14 cellular contexts compared by ENCODE assay signal in the genomic region with DNA sequence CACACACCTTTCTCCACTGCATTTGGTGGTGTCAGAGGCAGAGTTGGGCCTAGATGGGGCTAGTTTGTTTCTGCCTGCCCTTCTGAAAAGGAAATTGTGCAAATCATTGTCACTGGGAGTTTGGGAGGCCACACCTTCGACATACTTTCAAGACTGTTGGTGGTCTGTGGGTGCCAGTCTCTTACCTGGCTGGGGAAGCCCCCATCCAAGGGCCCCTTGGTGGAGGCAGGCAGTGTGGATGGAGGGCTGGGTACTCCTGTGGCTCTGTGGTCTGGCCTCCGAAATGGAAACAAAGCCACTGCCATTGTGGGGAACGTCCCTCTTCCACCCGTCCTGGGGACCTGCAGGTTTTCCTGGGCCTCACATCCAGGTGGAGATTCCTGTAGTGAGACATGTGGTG. TPM values are rescaled to one million over a fixed set of nuclear protein-coding genes. Genes with fewer than 3 reads are reported as not detected.
DNase-seq lines count a peak whose midpoint lies in the region; ATAC-seq, FAIRE-seq and TF ChIP-seq lines count a peak whose summit lies in the region.
"Had no signal": no experiment of that assay in that cellular context is flagged by ENCODE, and none has a peak within 500 bp of the region (broad histone marks: within the 10 kb centered on the region; RNA-seq: fewer than 3 reads in every experiment).

No MANE protein-coding gene starts in this region.

- no peak for ATAC-seq in right cardiac atrium
- ATAC-seq in naive thymus-derived CD4-positive, alpha-beta T cell: no peak
- ATAC-seq in upper lobe of right lung: no peak
- ATAC-seq in HG03469 (IDR thresholded peaks at IDR 0.05; ENCODE audit: unreplicated experiment): no peak
- ATAC-seq: WTC11 had no signal

- H3K4me3 Mint-ChIP-seq in naive thymus-derived CD4-positive, alpha-beta T cell: peak overlapping the region in 1 of 10 donors; percentile 63
- H3K4me3 Mint-ChIP-seq: WTC11 had no signal

- H3K36me3 Mint-ChIP-seq in naive thymus-derived CD4-positive, alpha-beta T cell: peaks cover 15 to 39% (median 21%) of the 10 kb centered on the region in 5 donors

- peak overlapping the region; percentile 7 for H3K27ac ChIP-seq in right cardiac atrium (ENCODE audit: low read length)
- H3K27ac ChIP-seq in ascending aorta: peak overlapping the region; percentile 94 to 95
- H3K27ac ChIP-seq in naive thymus-derived CD4-positive, alpha-beta T cell (ENCODE audit: low read depth, low read length): no peak overlapping the region
- peak overlapping the region; percentile 42 for H3K27ac ChIP-seq in upper lobe of right lung

- no peaks in the 10 kb centered on the region for H3K9me3 Mint-ChIP-seq in naive thymus-derived CD4-positive, alpha-beta T cell
- H3K9me3 Mint-ChIP-seq: WTC11 had no signal

- no peak overlapping the region for H3K4me3 ChIP-seq in right cardiac atrium (ENCODE audit: low read length)
- no peak overlapping the region for H3K4me3 ChIP-seq in ascending aorta
- no peak overlapping the region for H3K4me3 ChIP-seq in naive thymus-derived CD4-positive, alpha-beta T cell (ENCODE audit: low read length)
- no peak overlapping the region for H3K4me3 ChIP-seq in upper lobe of right lung

- FAIRE-seq in frontal cortex (lab: Jason Lieb, UNC): no peak

- intact Hi-C loops in right cardiac atrium (cut with DNase I): no loop called here
- intact Hi-C loops in cardiac septum (cut with DNase I): no loop called here
- intact Hi-C loops in ascending aorta (cut with DNase I): no loop called here
- intact Hi-C loops in naive thymus-derived CD4-positive, alpha-beta T cell (cut with micrococcal nuclease): no loop called here
- intact Hi-C loops in upper lobe of right lung (cut with DNase I): no loop called here

- H3K36me3 ChIP-seq in ascending aorta: peaks cover 43 to 47% of the 10 kb centered on the region in 2 donors
- peaks cover 10 to 50% (median 20%) of the 10 kb centered on the region in 3 experiments for H3K36me3 ChIP-seq in naive thymus-derived CD4-positive, alpha-beta T cell (ENCODE audit: control insufficient read depth in 2 of 3, insufficient read depth in 3 of 3, low read length in 3 of 3)
- peaks cover 37% of the 10 kb centered on the region for H3K36me3 ChIP-seq in upper lobe of right lung

- TF ChIP-seq CTCF in ascending aorta (IDR thresholded peaks at IDR 0.05) (no peak), upper lobe of right lung (IDR thresholded peaks at IDR 0.05) (no peak)

- H3K9me3 ChIP-seq in right cardiac atrium (ENCODE audit: control insufficient read depth, low read length) (no peaks in the 10 kb centered on the region), ascending aorta (no peaks in the 10 kb centered on the region), upper lobe of right lung (no peaks in the 10 kb centered on the region)
- H3K9me3 ChIP-seq in naive thymus-derived CD4-positive, alpha-beta T cell (ENCODE audit: control insufficient read depth in 2 of 3, low read length in 3 of 3): no peaks in the 10 kb centered on the region

- H3K4me1 ChIP-seq in right cardiac atrium (ENCODE audit: control insufficient read depth, insufficient read depth, low read length): peaks cover 36% of the 10 kb centered on the region
- H3K4me1 ChIP-seq in ascending aorta: peaks cover 37 to 59% of the 10 kb centered on the region in 2 donors
- peaks cover 5 to 42% of the 10 kb centered on the region in 2 donors for H3K4me1 ChIP-seq in naive thymus-derived CD4-positive, alpha-beta T cell (ENCODE audit: control insufficient read depth in 2 of 2, insufficient read depth in 2 of 2, low read length in 2 of 2)
- peaks cover 44% of the 10 kb centered on the region for H3K4me1 ChIP-seq in upper lobe of right lung

- WGBS in right cardiac atrium: 85% methylated on average over 4 of the region's 4 CpGs

- H3K4me1 Mint-ChIP-seq in naive thymus-derived CD4-positive, alpha-beta T cell: peaks cover 32 to 79% (median 59%) of the 10 kb centered on the region in 7 donors

- CTCF ChIA-PET in naive thymus-derived CD4-positive, alpha-beta T cell (lab: Charles Lee): interaction anchor here (2.0 kb wide), 1 partner anchor 46 kb away, joined by 12 read pairs; no protein-coding TSS in a partner anchor

- H3K27ac Mint-ChIP-seq in naive thymus-derived CD4-positive, alpha-beta T cell: peak overlapping the region in 5 of 9 donors; percentile 41 to 67 (median 43)
- H3K27ac Mint-ChIP-seq: WTC11 had no signal

- POLR2A ChIA-PET in naive thymus-derived CD4-positive, alpha-beta T cell (lab: Charles Lee): interaction anchor here (1.5 kb wide), 1 partner anchor 10 kb away, joined by 4 read pairs; no protein-coding TSS in a partner anchor

- no peaks in the 10 kb centered on the region for H3K27me3 ChIP-seq in right cardiac atrium (ENCODE audit: control insufficient read depth, insufficient read depth)
- H3K27me3 ChIP-seq in ascending aorta: no peaks in the 10 kb centered on the region
- H3K27me3 ChIP-seq in naive thymus-derived CD4-positive, alpha-beta T cell (ENCODE audit: control insufficient read depth in 2 of 2, insufficient read depth in 2 of 2, low read length in 2 of 2): no peaks in the 10 kb centered on the region
- no peaks in the 10 kb centered on the region for H3K27me3 ChIP-seq in upper lobe of right lung

- no peaks in the 10 kb centered on the region for H3K27me3 Mint-ChIP-seq in naive thymus-derived CD4-positive, alpha-beta T cell

- DNase-seq in right cardiac atrium (no peak), cardiac septum (ENCODE audit: low spot score) (no peak), ascending aorta (ENCODE audit: low spot score in 2 of 2) (no peak), upper lobe of right lung (no peak), frontal cortex (ENCODE audit: low spot score in 2 of 2) (no peak), NCI-H82 (lab: John Stamatoyannopoulos, UW) (no peak)
- no peak for DNase-seq in naive thymus-derived CD4-positive, alpha-beta T cell
- DNase-seq: cerebellar nuclear complex; NCI-H2029; NCI-H524; stimulated activated CD4-positive, alpha-beta T cell treated with anti-CD3 and anti-CD28 coated beads, Interleukin-1b, Interleukin-23, amount 100 ng/mL, for 48 hours had no signal

RNA-seq across cellular contexts. Expression of gene PHYHD1, which starts 10.9 kb away (rescaled TPM):
- total RNA-seq in right cardiac atrium: 10 to 100 TPM; 30.4 to 64.4 (median 38.0) TPM
- 57.8 TPM for polyA plus RNA-seq in right cardiac atrium
- 21.9 TPM for total RNA-seq in cardiac septum
- total RNA-seq in ascending aorta: 46.1 TPM
- total RNA-seq in naive thymus-derived CD4-positive, alpha-beta T cell: 1 to 10 TPM; 1.1 to 3.2 (median 3.1) TPM
- polyA plus RNA-seq in naive thymus-derived CD4-positive, alpha-beta T cell: 1 to 10 TPM; 3.0 to 5.1 TPM
- total RNA-seq in upper lobe of right lung: 46.5 TPM
- 1.2 TPM for total RNA-seq in frontal cortex
- total RNA-seq: M059J had no signal

RNA-seq across cellular contexts. Expression of gene LRRC8A, which starts 27.9 kb away (rescaled TPM):
- total RNA-seq in right cardiac atrium: 10 to 100 TPM; 22.5 to 49.8 (median 26.3) TPM
- polyA plus RNA-seq in right cardiac atrium: 28.3 TPM
- 24.2 TPM for total RNA-seq in cardiac septum
- total RNA-seq in ascending aorta: 227 TPM
- 10 to 100 TPM; 31.3 to 48.8 (median 34.5) TPM for total RNA-seq in naive thymus-derived CD4-positive, alpha-beta T cell
- 10 to 100 TPM; 24.2 to 54.0 TPM for polyA plus RNA-seq in naive thymus-derived CD4-positive, alpha-beta T cell
- total RNA-seq in upper lobe of right lung: 68.1 TPM
- total RNA-seq in frontal cortex: 19.6 TPM

RNA-seq across cellular contexts. Expression of gene KYAT1, which starts 28.1 kb away (rescaled TPM):
- total RNA-seq in right cardiac atrium (10 to 100 TPM; 10.1 to 18.0 (median 14.0) TPM), cardiac septum (9.2 TPM), ascending aorta (4.9 TPM), upper lobe of right lung (6.6 TPM), frontal cortex (9.8 TPM)
- polyA plus RNA-seq in right cardiac atrium: 14.7 TPM
- total RNA-seq in naive thymus-derived CD4-positive, alpha-beta T cell: 10 to 100 TPM in 4 of 5 experiments, 1 to 10 TPM in 1; 7.2 to 18.2 (median 14.8) TPM
- polyA plus RNA-seq in naive thymus-derived CD4-positive, alpha-beta T cell: 10 to 100 TPM in 1 of 2 donors, 1 to 10 TPM in 1; 9.8 to 14.2 TPM

RNA-seq across cellular contexts. Expression of gene DOLK, which starts 37.5 kb away (rescaled TPM):
- 10 to 100 TPM; 10.0 to 11.8 (median 11.2) TPM for total RNA-seq in right cardiac atrium
- 9.6 TPM for polyA plus RNA-seq in right cardiac atrium
- 9.8 TPM for total RNA-seq in cardiac septum
- 5.0 TPM for total RNA-seq in ascending aorta
- total RNA-seq in naive thymus-derived CD4-positive, alpha-beta T cell: 10 to 100 TPM in 2 of 5 experiments, 1 to 10 TPM in 3; 6.0 to 12.8 (median 9.5) TPM
- polyA plus RNA-seq in naive thymus-derived CD4-positive, alpha-beta T cell: 10 to 100 TPM in 1 of 2 donors, 1 to 10 TPM in 1; 7.6 to 10.5 TPM
- 15.5 TPM for total RNA-seq in upper lobe of right lung
- total RNA-seq in frontal cortex: 18.3 TPM

RNA-seq across cellular contexts. Expression of gene NUP188, which starts 37.6 kb away (rescaled TPM):
- total RNA-seq in right cardiac atrium (10 to 100 TPM; 16.1 to 24.6 (median 17.8) TPM), cardiac septum (36.3 TPM), ascending aorta (45.0 TPM), upper lobe of right lung (49.6 TPM), frontal cortex (22.0 TPM)
- polyA plus RNA-seq in right cardiac atrium: 9.8 TPM
- 10 to 100 TPM; 55.7 to 98.7 (median 63.7) TPM for total RNA-seq in naive thymus-derived CD4-positive, alpha-beta T cell
- 10 to 100 TPM; 24.8 to 39.5 TPM for polyA plus RNA-seq in naive thymus-derived CD4-positive, alpha-beta T cell
